9 cellular contexts compared by ENCODE assay signal in genomic region chr11:128503231-128503991, GRCh38.
DNase-seq lines count a peak whose midpoint lies in the region; ATAC-seq and TF ChIP-seq lines count a peak whose summit lies in the region.
"Had no signal": no experiment of that assay in that cellular context is flagged by ENCODE, and none has a peak within 500 bp of the region (broad histone marks: within the 10 kb centered on the region; RNA-seq: fewer than 3 reads in every experiment).

No MANE protein-coding gene starts in this region.

- intact Hi-C loops in right cardiac atrium (cut with DNase I) (no loop called here), Right ventricle myocardium superior (cut with DNase I) (no loop called here)

- peaks cover 0 to 8% (median 0%) of the 10 kb centered on the region in 4 donors for H3K36me3 ChIP-seq in upper lobe of left lung
- H3K36me3 ChIP-seq: cardiac muscle cell had no signal

- H3K4me1 ChIP-seq in right cardiac atrium (ENCODE audit: control insufficient read depth, insufficient read depth, low read length) (peaks cover 37% of the 10 kb centered on the region), upper lobe of left lung (peaks cover 90 to 98% (median 96%) of the 10 kb centered on the region in 4 donors)

- peaks cover 96% of the 10 kb centered on the region for H3K4me1 Mint-ChIP-seq in activated CD8-positive, alpha-beta T cell treated with anti-CD3 and anti-CD28 coated beads, Interleukin-2, amount 10 ng/mL, durations not matched to agents 7 days and 5 days (ENCODE audit: low read depth)

- POLR2A ChIA-PET in activated CD8-positive, alpha-beta T cell treated with anti-CD3 and anti-CD28 coated beads, Interleukin-2, amount 10 ng/mL, durations not matched to agents 7 days and 5 days (lab: Charles Lee): interaction anchor here (0.6 to 23.0 kb wide), 10 partner anchors 11 to 254 kb away, joined by 3 to 652 read pairs (median 12); no protein-coding TSS in a partner anchor

- WGBS in right cardiac atrium: 62% methylated on average over 8 of the region's 8 CpGs
- WGBS in upper lobe of left lung, 2 donors: 59 to 76% methylated on average over 8 of the region's 8 CpGs

- H3K27ac ChIP-seq in right cardiac atrium (ENCODE audit: low read length): peak overlapping the region; percentile 36
- H3K27ac ChIP-seq in upper lobe of left lung: peak overlapping the region; percentile 24 to 98 (median 82)
- H3K27ac ChIP-seq: cardiac muscle cell had no signal

- no peak for TF ChIP-seq POLR2A in upper lobe of left lung (IDR thresholded peaks at IDR 0.05)

- no peak for ATAC-seq in right cardiac atrium
- no peak for ATAC-seq in Right ventricle myocardium superior (ENCODE audit: poor library complexity)
- ATAC-seq in activated CD8-positive, alpha-beta T cell treated with anti-CD3 and anti-CD28 coated beads, Interleukin-2, amount 10 ng/mL, durations not matched to agents 7 days and 5 days: peak; percentile 28
- no peak for ATAC-seq in upper lobe of left lung (ENCODE audit: low FRiP score in 2 of 2)

- peak overlapping the region; percentile 78 for H3K4me3 Mint-ChIP-seq in activated CD8-positive, alpha-beta T cell treated with anti-CD3 and anti-CD28 coated beads, Interleukin-2, amount 10 ng/mL, durations not matched to agents 7 days and 5 days

- DNase-seq in right cardiac atrium: no peak
- DNase-seq in Right ventricle myocardium superior: no peak
- DNase-seq in activated CD8-positive, alpha-beta T cell treated with anti-CD3 and anti-CD28 coated beads, Interleukin-2, amount 10 ng/mL, durations not matched to agents 7 days and 5 days: no peak
- peak; percentile 59 for DNase-seq in glomerular visceral epithelial cell (ENCODE audit: extremely low spot score)
- DNase-seq in upper lobe of left lung: no peak
- DNase-seq in NCI-H526 (lab: John Stamatoyannopoulos, UW): no peak
- no peak for DNase-seq in NCI-H1417 (lab: John Stamatoyannopoulos, UW)
- DNase-seq in activated CD4-positive, alpha-beta T cell treated with anti-CD3 and anti-CD28 coated beads, Interleukin-2, amount 50 U/mL, for 48 hours: no peak

- H3K27me3 ChIP-seq in right cardiac atrium (ENCODE audit: control insufficient read depth, insufficient read depth): no peaks in the 10 kb centered on the region
- no peaks in the 10 kb centered on the region for H3K27me3 ChIP-seq in upper lobe of left lung

- H3K27ac Mint-ChIP-seq in activated CD8-positive, alpha-beta T cell treated with anti-CD3 and anti-CD28 coated beads, Interleukin-2, amount 10 ng/mL, durations not matched to agents 7 days and 5 days: peak overlapping the region; percentile 96

- H3K9me3 ChIP-seq in right cardiac atrium (ENCODE audit: control insufficient read depth, low read length) (no peaks in the 10 kb centered on the region), upper lobe of left lung (no peaks in the 10 kb centered on the region)

- peaks cover 92% of the 10 kb centered on the region for H3K36me3 Mint-ChIP-seq in activated CD8-positive, alpha-beta T cell treated with anti-CD3 and anti-CD28 coated beads, Interleukin-2, amount 10 ng/mL, durations not matched to agents 7 days and 5 days (ENCODE audit: low read depth)

- no peaks in the 10 kb centered on the region for H3K27me3 Mint-ChIP-seq in activated CD8-positive, alpha-beta T cell treated with anti-CD3 and anti-CD28 coated beads, Interleukin-2, amount 10 ng/mL, durations not matched to agents 7 days and 5 days (ENCODE audit: low read depth)

- no peaks in the 10 kb centered on the region for H3K9me3 Mint-ChIP-seq in activated CD8-positive, alpha-beta T cell treated with anti-CD3 and anti-CD28 coated beads, Interleukin-2, amount 10 ng/mL, durations not matched to agents 7 days and 5 days (ENCODE audit: insufficient read depth)

- TF ChIP-seq CTCF in upper lobe of left lung (IDR thresholded peaks at IDR 0.05): no peak

- TF ChIP-seq EP300 in upper lobe of left lung (IDR thresholded peaks at IDR 0.05): no peak

- CTCF ChIA-PET in activated CD8-positive, alpha-beta T cell treated with anti-CD3 and anti-CD28 coated beads, Interleukin-2, amount 10 ng/mL, durations not matched to agents 7 days and 5 days (lab: Charles Lee): interaction anchor here (0.8 to 14.5 kb wide), 16 partner anchors 9 to 212 kb away, joined by 3 to 212 read pairs (median 6); no protein-coding TSS in a partner anchor

- H3K4me3 ChIP-seq in right cardiac atrium (ENCODE audit: low read length) (peak overlapping the region; percentile 16), upper lobe of left lung (no peak overlapping the region)
- H3K4me3 ChIP-seq: cardiac muscle cell had no signal
